Comparison of ENCODE assay signal across 8 cellular contexts in the genomic region with DNA sequence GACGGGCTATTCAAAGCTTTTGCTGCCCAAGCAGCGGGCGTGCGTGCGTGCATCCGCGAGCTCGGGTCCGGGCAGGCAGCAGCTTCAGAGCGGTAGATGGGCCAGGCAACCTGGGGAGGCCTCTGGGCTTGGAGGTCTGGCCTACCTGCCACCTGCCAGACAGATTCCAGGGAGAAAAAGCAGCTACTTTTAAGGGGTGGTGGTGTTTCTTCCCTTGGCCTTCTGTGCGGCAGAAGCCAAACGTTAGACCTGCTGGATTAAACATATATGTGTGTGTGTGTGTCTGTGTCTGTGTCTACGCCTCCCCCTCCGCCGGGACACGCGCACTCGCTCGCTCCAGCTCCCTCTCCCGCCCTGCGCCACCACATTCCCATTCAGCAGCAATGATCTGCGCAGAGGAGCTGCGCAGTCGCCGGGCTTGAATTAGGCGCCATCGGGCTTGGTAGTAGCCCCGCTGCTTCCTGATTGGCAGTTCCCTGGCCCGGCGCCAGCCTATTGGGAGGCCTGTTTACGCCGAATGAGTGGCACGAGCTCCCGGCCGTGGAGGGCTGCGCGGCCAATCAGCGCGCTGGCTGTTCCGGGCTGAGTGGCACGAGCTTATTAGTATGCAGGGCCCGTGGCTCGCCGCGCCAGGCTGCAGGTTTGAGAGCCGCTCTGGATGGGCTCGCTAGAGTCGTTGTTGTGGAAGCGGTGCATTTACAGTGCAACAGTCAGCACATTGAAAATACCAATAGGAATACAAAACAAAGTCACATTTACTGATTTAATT. TPM values are rescaled to one million over a fixed set of nuclear protein-coding genes. Genes with fewer than 3 reads are reported as not detected.
DNase-seq lines count a peak whose midpoint lies in the region; ATAC-seq lines count a peak whose summit lies in the region.

A gene (plus strand): TSS at position 627 of the 769 bp plus-strand sequence. CDS start 4,283 bp downstream, outside the sequence.

- no peak within 1 kb of the TSS for H2AFZ ChIP-seq in Karpas-422 (ENCODE audit: low read length)

- H3K9me2 ChIP-seq in Karpas-422 (replicated peaks; ENCODE audit: insufficient read depth, low read length) = no peaks in the 10 kb centered on the region

- H3K36me3 Mint-ChIP-seq in naive B cell = peaks cover 0 to 7% of the 10 kb centered on the region in 2 donors

- peaks cover 0 to 2% (median 0%) of the 10 kb centered on the region in 7 donors for H3K9me3 Mint-ChIP-seq in naive B cell

- no peak within 1 kb of the TSS for H3K4me2 ChIP-seq in Karpas-422 (ENCODE audit: low read depth, low read length, poor library complexity, severe bottlenecking)

- peak within 1 kb of the TSS; percentile 24 to 98 (median 80) for H3K27ac Mint-ChIP-seq in naive B cell

- peaks cover 15 to 29% (median 22%) of the 10 kb centered on the region in 3 donors for H3K4me1 Mint-ChIP-seq in naive B cell

- H3K4me3 ChIP-seq in Karpas-422 (ENCODE audit: low read length) = no peak within 1 kb of the TSS

- no peaks in the 10 kb centered on the region for H3K9me3 ChIP-seq in Karpas-422 (ENCODE audit: low read length)

- H3K4me1 ChIP-seq in Karpas-422 (ENCODE audit: low read length) = no peaks in the 10 kb centered on the region

- H3K4me3 Mint-ChIP-seq in naive B cell = peak within 1 kb of the TSS; percentile 71 to 94 (median 86)

- H3K27me3 Mint-ChIP-seq in naive B cell = peaks cover 25 to 56% (median 42%) of the 10 kb centered on the region in 3 donors

- no peaks in the 10 kb centered on the region for H3K36me3 ChIP-seq in Karpas-422 (ENCODE audit: insufficient read depth, low read length)

- peak; percentile 100 for DNase-seq in Daoy (ENCODE audit: low read depth)
- DNase-seq in M059J (ENCODE audit: low read depth) = peak; percentile 100
- DNase-seq in SHP77 treated with DMSO at 0.1 percent for 48 hours (lab: John Stamatoyannopoulos, UW) = peak; percentile 100
- peak; percentile 56 for DNase-seq in activated gamma-delta T cell (lab: John Stamatoyannopoulos, UW)
- DNase-seq in fibroblast of peridontal ligament (ENCODE audit: extremely low read depth) = peak; percentile 100
- DNase-seq in naive B cell = peak; percentile 83
- peak; percentile 70 to 74 for DNase-seq in stimulated activated CD8-positive, alpha-beta memory T cell treated with anti-CD3 and anti-CD28 coated beads, Interleukin-7, amount 100 ng/mL, for 4 hours (ENCODE audit: low read depth in 2 of 2)
- DNase-seq in Karpas-422 = no peak

- H4K20me1 ChIP-seq in Karpas-422 (ENCODE audit: insufficient read depth, low read depth, low read length) = no peaks in the 10 kb centered on the region

- H3K27ac ChIP-seq in Karpas-422 (ENCODE audit: low read length) = no peak within 1 kb of the TSS

- ATAC-seq in naive B cell (ENCODE audit: low read depth in 2 of 2) = peak; percentile 78 to 79

- no peaks in the 10 kb centered on the region for H3K79me2 ChIP-seq in Karpas-422 (ENCODE audit: low read length)

- H3K27me3 ChIP-seq in Karpas-422 (ENCODE audit: low read length) = no peaks in the 10 kb centered on the region

- no peak within 1 kb of the TSS for H3K9ac ChIP-seq in Karpas-422 (ENCODE audit: low read length)

RNA-seq across cellular contexts. Expression of the gene that starts here (rescaled TPM):
- 6.8 and 11.0 TPM in 2 replicates for total RNA-seq in Daoy (2014; rRNA removed; shearing (Covaris generic))
- total RNA-seq in M059J (2014; rRNA removed; shearing (Covaris generic)) = 1.0 and 4.3 TPM in 2 replicates
- polyA plus RNA-seq in naive B cell (ENCODE audit: low read depth in 6 of 6) = under 1 TPM in 1 of 6 donors, not detected in 5; 0.07 TPM
- total RNA-seq in Karpas-422 (2014; rRNA removed; shearing (Covaris generic); ENCODE audit: low replicate concordance) = not detected in 2 replicates

Comparison
In these comparisons a context has a peak if more than half of its experiments do, and no peak if none do; other contexts are left out.
1. Peak in DNase-seq and ATAC-seq in naive B cell; RNA of the gene not detected or under 1 TPM.